16 cellular contexts compared by ENCODE assay signal in genomic region chr1:201730611-201731010, GRCh38.
DNase-seq lines count a peak whose midpoint lies in the region; ATAC-seq and TF ChIP-seq lines count a peak whose summit lies in the region.
"Had no signal": no experiment of that assay in that cellular context is flagged by ENCODE, and none has a peak within 500 bp of the region (broad histone marks: within the 10 kb centered on the region; RNA-seq: fewer than 3 reads in every experiment).

No MANE protein-coding gene starts in this region.

- H3K9ac ChIP-seq in neural cell (ENCODE audit: low read length) = no peak overlapping the region

- DNase-seq in Right ventricle myocardium superior (no peak), right atrium auricular region (ENCODE audit: low spot score) (no peak), head of caudate nucleus (peak in 38 of 42 donors; percentile 42 to 88 (median 73)), sigmoid colon (no peak), cerebellum (ENCODE audit: low spot score) (no peak)
- DNase-seq: 8988T; activated CD8-positive, alpha-beta memory T cell treated with anti-CD3 and anti-CD28 coated beads, Interleukin-2, amount 50 U/mL, for 48 hours; activated gamma-delta T cell; mucosa of descending colon; NCI-H1105; NCI-H510A treated with DMSO at 0.1 percent for 48 hours; T-cell; upper lobe of right lung had no signal

- H3K4me1 ChIP-seq in right atrium auricular region (peaks cover 0 to 43% of the 10 kb centered on the region in 2 donors), sigmoid colon (peaks cover 0 to 38% (median 25%) of the 10 kb centered on the region in 4 donors)

- TF ChIP-seq CTCF in right atrium auricular region (IDR thresholded peaks at IDR 0.05) (no peak), neural cell (IDR thresholded peaks at IDR 0.05; ENCODE audit: poor library complexity, severe bottlenecking) (no peak), sigmoid colon (IDR thresholded peaks at IDR 0.05) (no peak)

- H3K4me2 ChIP-seq in neural cell (ENCODE audit: low read length) = no peak overlapping the region

- no peaks in the 10 kb centered on the region for H3K36me3 ChIP-seq in right atrium auricular region
- H3K36me3 ChIP-seq in neural cell (ENCODE audit: insufficient read depth, low read length) = no peaks in the 10 kb centered on the region
- no peaks in the 10 kb centered on the region for H3K36me3 ChIP-seq in sigmoid colon
- H3K36me3 ChIP-seq: upper lobe of right lung had no signal

- H2AFZ ChIP-seq in neural cell (ENCODE audit: low read depth, low read length) = no peak overlapping the region

- ATAC-seq in Right ventricle myocardium superior (ENCODE audit: poor library complexity) = peak; percentile 6
- ATAC-seq in HG03175 (IDR thresholded peaks at IDR 0.05; ENCODE audit: unreplicated experiment) = no peak
- no peak for ATAC-seq in GM18520 (IDR thresholded peaks at IDR 0.05; ENCODE audit: unreplicated experiment)
- ATAC-seq: mucosa of descending colon, T-cell, upper lobe of right lung had no signal

- H3K9me3 ChIP-seq in right atrium auricular region (no peaks in the 10 kb centered on the region), neural cell (ENCODE audit: low read length) (no peaks in the 10 kb centered on the region), sigmoid colon (no peaks in the 10 kb centered on the region)
- H3K9me3 ChIP-seq: mucosa of descending colon, upper lobe of right lung had no signal

- TF ChIP-seq RAD21 in neural cell (conservative IDR thresholded peaks at IDR 0.05) = no peak

- peaks cover 67% of the 10 kb centered on the region for H3K79me2 ChIP-seq in neural cell (replicated peaks; ENCODE audit: insufficient read depth, low read length)

- no peaks in the 10 kb centered on the region for H4K20me1 ChIP-seq in neural cell (ENCODE audit: insufficient read depth)

- TF ChIP-seq EP300 in neural cell (conservative IDR thresholded peaks at IDR 0.05; ENCODE audit: poor library complexity, severe bottlenecking) = no peak
- TF ChIP-seq EP300 in sigmoid colon (IDR thresholded peaks at IDR 0.05) = no peak

- no peaks in the 10 kb centered on the region for H3K9me2 ChIP-seq in neural cell (ENCODE audit: insufficient read depth, low read length)

- H3K4me3 ChIP-seq in right atrium auricular region (no peak overlapping the region), neural cell (ENCODE audit: low read length) (peak overlapping the region; percentile 15), sigmoid colon (no peak overlapping the region)
- H3K4me3 ChIP-seq: mucosa of descending colon, upper lobe of right lung had no signal

- intact Hi-C loops in Right ventricle myocardium superior (cut with DNase I) (no loop called here), head of caudate nucleus (cut with DNase I) (no loop called here), sigmoid colon (cut with DNase I) (no loop called here)

- H3F3A ChIP-seq in neural cell (ENCODE audit: insufficient read depth, low read length, poor library complexity, severe bottlenecking) = no peaks in the 10 kb centered on the region

- H3K27ac ChIP-seq in right atrium auricular region (peak overlapping the region in 1 of 2 donors; percentile 8), neural cell (ENCODE audit: low read length) (peak overlapping the region; percentile 30), sigmoid colon (peak overlapping the region in 1 of 4 donors; percentile 11)
- H3K27ac ChIP-seq: upper lobe of right lung had no signal

- TF ChIP-seq POLR2A in sigmoid colon (IDR thresholded peaks at IDR 0.05) = no peak

- H3K27me3 ChIP-seq in right atrium auricular region (no peaks in the 10 kb centered on the region), neural cell (ENCODE audit: insufficient read depth, low read depth, low read length) (no peaks in the 10 kb centered on the region), sigmoid colon (no peaks in the 10 kb centered on the region)
- H3K27me3 ChIP-seq: upper lobe of right lung had no signal

- WGBS in sigmoid colon, 2 donors = 67 to 91% methylated on average over 2 of the region's 2 CpGs

TF ChIP-seq in neural cell, 6 proteins besides CTCF, POLR2A, EP300 and RAD21:
- TF ChIP-seq REST (IDR thresholded peaks at IDR 0.05; ENCODE audit: borderline replicate concordance) (no peak), MXI1 (conservative IDR thresholded peaks at IDR 0.05; ENCODE audit: poor library complexity, severe bottlenecking) (no peak), EZH2 (IDR thresholded peaks at IDR 0.05; ENCODE audit: borderline replicate concordance, insufficient read depth, low read length, poor library complexity, severe bottlenecking) (no peak), TAF1 (IDR thresholded peaks at IDR 0.05; ENCODE audit: low read depth) (no peak), POLR2AphosphoS5 (IDR thresholded peaks at IDR 0.05) (no peak), SMC3 (conservative IDR thresholded peaks at IDR 0.05; ENCODE audit: poor library complexity) (no peak)

Comparison
In these comparisons a context has a peak if more than half of its experiments do, and no peak if none do; other contexts are left out.
1. DNase-seq: peak in head of caudate nucleus (38 of 42); none in Right ventricle myocardium superior (single experiment), right atrium auricular region (single experiment), sigmoid colon (single experiment) and cerebellum (single experiment).